ENCODE assay signal across 15 cellular contexts in the genomic region with DNA sequence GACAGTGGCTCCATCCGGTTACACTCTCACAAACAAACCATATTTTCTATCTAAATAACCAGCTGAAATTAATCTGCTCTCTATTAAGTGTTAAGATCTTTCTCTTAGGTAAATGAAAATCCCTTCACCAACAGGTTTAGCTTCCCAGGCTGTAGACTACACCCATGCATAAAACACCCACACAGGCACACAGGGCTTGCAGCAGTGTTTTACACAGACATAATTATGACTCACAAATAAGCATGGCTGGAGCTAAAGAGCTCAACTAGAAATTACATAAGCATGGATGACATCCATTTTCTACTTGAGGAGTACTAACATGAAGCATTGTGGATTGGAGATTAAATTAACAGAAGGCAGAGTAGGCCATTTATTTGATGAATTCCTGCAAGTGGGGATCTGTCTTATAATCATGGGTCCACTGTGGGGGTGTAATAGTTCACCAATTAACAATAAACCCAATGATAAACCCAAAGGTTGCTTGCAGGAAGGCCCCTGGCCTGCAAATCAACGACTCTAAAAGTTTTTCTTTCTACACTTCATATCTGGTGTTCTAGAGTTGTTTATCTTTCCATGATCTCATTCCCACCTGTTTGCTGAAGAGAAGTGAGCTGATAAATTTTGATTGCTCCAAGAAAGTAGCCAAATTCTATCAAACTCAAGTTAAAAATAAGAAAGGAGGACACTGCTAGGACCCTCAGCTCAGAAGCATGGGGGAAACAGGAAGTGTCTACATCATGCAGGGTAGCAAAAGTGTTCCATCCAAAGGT. TPM values are rescaled to one million over a fixed set of nuclear protein-coding genes. Genes with fewer than 3 reads are reported as not detected.
A peak's percentile ranks its signal among the peaks of the same experiment; 100 is the strongest.
DNase-seq lines count a peak whose midpoint lies in the region; ATAC-seq and TF ChIP-seq lines count a peak whose summit lies in the region.
"Had no signal": no experiment of that assay in that cellular context is flagged by ENCODE, and none has a peak within 500 bp of the region (broad histone marks: within the 10 kb centered on the region; RNA-seq: fewer than 3 reads in every experiment).

No MANE protein-coding gene starts in this region.

- H3K27ac ChIP-seq in right cardiac atrium (ENCODE audit: low read length) (no peak overlapping the region), sigmoid colon (no peak overlapping the region)
- H3K27ac ChIP-seq: coronary artery, gastrocnemius medialis, pancreas had no signal

- ATAC-seq in activated T-cell treated with anti-CD3 and anti-CD28 coated beads, Interleukin-2, amount 50 U/mL, for 72 hours (replicated peaks in 1 of 2): peak; percentile 54 to 58
- ATAC-seq in GM19397 (IDR thresholded peaks at IDR 0.05; ENCODE audit: unreplicated experiment) (no peak), right cardiac atrium (no peak)
- ATAC-seq: gastrocnemius medialis, HepG2, left lobe of liver had no signal

- H3K9me3 Mint-ChIP-seq in activated T-cell treated with anti-CD3 and anti-CD28 coated beads, Interleukin-2, amount 50 U/mL, for 72 hours: peaks cover 5 to 13% of the 10 kb centered on the region in 2 donors
- H3K9me3 Mint-ChIP-seq in stimulated activated naive CD8-positive, alpha-beta T cell treated with anti-CD3 and anti-CD28 coated beads, Interleukin-15, Interleukin-2, amounts not matched to agents 100 ng/mL and 50 ng/mL, for 24 hours: no peaks in the 10 kb centered on the region

- no peaks in the 10 kb centered on the region for H3K36me3 ChIP-seq in sigmoid colon
- H3K36me3 ChIP-seq: gastrocnemius medialis, pancreas had no signal

- H3K9me3 ChIP-seq in right cardiac atrium (ENCODE audit: control insufficient read depth, low read length): no peaks in the 10 kb centered on the region
- H3K9me3 ChIP-seq in sigmoid colon: no peaks in the 10 kb centered on the region
- H3K9me3 ChIP-seq: gastrocnemius medialis, pancreas had no signal

- TF ChIP-seq POLR2A in sigmoid colon (IDR thresholded peaks at IDR 0.05): no peak

- no peaks in the 10 kb centered on the region for H3K27me3 Mint-ChIP-seq in activated T-cell treated with anti-CD3 and anti-CD28 coated beads, Interleukin-2, amount 50 U/mL, for 72 hours (ENCODE audit: low read depth)
- H3K27me3 Mint-ChIP-seq in stimulated activated naive CD8-positive, alpha-beta T cell treated with anti-CD3 and anti-CD28 coated beads, Interleukin-15, Interleukin-2, amounts not matched to agents 100 ng/mL and 50 ng/mL, for 24 hours: no peaks in the 10 kb centered on the region

- peak overlapping the region; percentile 24 to 48 for H3K4me3 Mint-ChIP-seq in activated T-cell treated with anti-CD3 and anti-CD28 coated beads, Interleukin-2, amount 50 U/mL, for 72 hours
- H3K4me3 Mint-ChIP-seq in stimulated activated naive CD8-positive, alpha-beta T cell treated with anti-CD3 and anti-CD28 coated beads, Interleukin-15, Interleukin-2, amounts not matched to agents 100 ng/mL and 50 ng/mL, for 24 hours: no peak overlapping the region

- WGBS in right cardiac atrium: 70% methylated on average over 2 of the region's 2 CpGs
- WGBS in sigmoid colon, 2 donors: 48 to 61% methylated on average over 2 of the region's 2 CpGs

- TF ChIP-seq EP300 in sigmoid colon (IDR thresholded peaks at IDR 0.05): no peak

- H3K27me3 ChIP-seq in right cardiac atrium (ENCODE audit: control insufficient read depth, insufficient read depth): no peaks in the 10 kb centered on the region
- no peaks in the 10 kb centered on the region for H3K27me3 ChIP-seq in sigmoid colon
- H3K27me3 ChIP-seq: gastrocnemius medialis, pancreas had no signal

- H3K36me3 Mint-ChIP-seq in activated T-cell treated with anti-CD3 and anti-CD28 coated beads, Interleukin-2, amount 50 U/mL, for 72 hours (ENCODE audit: insufficient read depth in 2 of 2): no peaks in the 10 kb centered on the region
- no peaks in the 10 kb centered on the region for H3K36me3 Mint-ChIP-seq in stimulated activated naive CD8-positive, alpha-beta T cell treated with anti-CD3 and anti-CD28 coated beads, Interleukin-15, Interleukin-2, amounts not matched to agents 100 ng/mL and 50 ng/mL, for 24 hours (ENCODE audit: low read depth)

- intact Hi-C loops in right cardiac atrium (cut with DNase I): no loop called here
- intact Hi-C loops in sigmoid colon (cut with DNase I): no loop called here

- H3K4me1 ChIP-seq in right cardiac atrium (ENCODE audit: control insufficient read depth, insufficient read depth, low read length) (no peaks in the 10 kb centered on the region), sigmoid colon (no peaks in the 10 kb centered on the region)
- H3K4me1 ChIP-seq: gastrocnemius medialis, pancreas had no signal

- peak overlapping the region; percentile 83 for H3K27ac Mint-ChIP-seq in activated T-cell treated with anti-CD3 and anti-CD28 coated beads, Interleukin-2, amount 50 U/mL, for 72 hours
- H3K27ac Mint-ChIP-seq in stimulated activated naive CD8-positive, alpha-beta T cell treated with anti-CD3 and anti-CD28 coated beads, Interleukin-15, Interleukin-2, amounts not matched to agents 100 ng/mL and 50 ng/mL, for 24 hours: peak overlapping the region; percentile 64

- H3K4me3 ChIP-seq in fibroblast of mammary gland (ENCODE audit: control insufficient read depth, low read depth, low read length): no peak overlapping the region
- no peak overlapping the region for H3K4me3 ChIP-seq in right cardiac atrium (ENCODE audit: low read length)
- no peak overlapping the region for H3K4me3 ChIP-seq in sigmoid colon
- H3K4me3 ChIP-seq: coronary artery, gastrocnemius medialis, pancreas had no signal

- peak; percentile 13 to 29 for DNase-seq in stimulated activated CD4-positive, alpha-beta T cell treated with anti-CD3 and anti-CD28 coated beads, Interleukin-2, amount 100 ng/mL, for 24 hours
- DNase-seq in stimulated activated CD4-positive, alpha-beta T cell treated with anti-CD3 and anti-CD28 coated beads, Interleukin-2, amount 100 ng/mL, for 48 hours: no peak
- peak in 1 of 2 donors; percentile 18 for DNase-seq in activated T-cell treated with anti-CD3 and anti-CD28 coated beads, Interleukin-2, amount 50 U/mL, for 72 hours
- DNase-seq in fibroblast of mammary gland (ENCODE audit: low read depth): peak; percentile 24
- no peak for DNase-seq in right cardiac atrium
- DNase-seq in sigmoid colon: no peak
- DNase-seq: gastrocnemius medialis, NCI-H2081 treated with DMSO at 0.1 percent for 48 hours, pancreas, T1000 had no signal

- TF ChIP-seq CTCF in fibroblast of mammary gland (conservative IDR thresholded peaks at IDR 0.05; ENCODE audit: control insufficient read depth, insufficient read depth, low read depth, low read length) (no peak), sigmoid colon (IDR thresholded peaks at IDR 0.05) (no peak)

- H3K4me1 Mint-ChIP-seq in activated T-cell treated with anti-CD3 and anti-CD28 coated beads, Interleukin-2, amount 50 U/mL, for 72 hours (ENCODE audit: low read depth): peaks cover 60% of the 10 kb centered on the region
- peaks cover 54% of the 10 kb centered on the region for H3K4me1 Mint-ChIP-seq in stimulated activated naive CD8-positive, alpha-beta T cell treated with anti-CD3 and anti-CD28 coated beads, Interleukin-15, Interleukin-2, amounts not matched to agents 100 ng/mL and 50 ng/mL, for 24 hours (ENCODE audit: low read depth)

RNA-seq across cellular contexts. Expression of gene E2F3, which starts 33.8 kb away (rescaled TPM):
- total RNA-seq in activated T-cell treated with anti-CD3 and anti-CD28 coated beads, Interleukin-2, amount 50 U/mL, for 72 hours: 10 to 100 TPM; 17.5 to 18.0 TPM
- 10 to 100 TPM in 1 of 4 donors, 1 to 10 TPM in 3; 6.1 to 10.1 (median 7.8) TPM for total RNA-seq in right cardiac atrium
- 3.9 TPM for polyA plus RNA-seq in right cardiac atrium
- total RNA-seq in sigmoid colon: 1 to 10 TPM; 2.5 to 4.7 (median 3.2) TPM
- 1 to 10 TPM; 2.8 to 6.9 (median 3.0) TPM for polyA plus RNA-seq in sigmoid colon

Comparison
In these comparisons a context has a peak if more than half of its experiments do, and no peak if none do; other contexts are left out.
1. DNase-seq: peak in stimulated activated CD4-positive, alpha-beta T cell treated with anti-CD3 and anti-CD28 coated beads, Interleukin-2, amount 100 ng/mL, for 24 hours (2 of 2) and fibroblast of mammary gland (single experiment); none in stimulated activated CD4-positive, alpha-beta T cell treated with anti-CD3 and anti-CD28 coated beads, Interleukin-2, amount 100 ng/mL, for 48 hours (0 of 2), right cardiac atrium (0 of 3) and sigmoid colon (single experiment).
2. ATAC-seq: peak in activated T-cell treated with anti-CD3 and anti-CD28 coated beads, Interleukin-2, amount 50 U/mL, for 72 hours (2 of 2); none in GM19397 (single experiment) and right cardiac atrium (0 of 2).